Comparison of ENCODE assay signal across 2 cellular contexts in genomic region chr11:46426233-46426991, GRCh38.
TF ChIP-seq lines count a peak whose summit lies in the region.

No MANE protein-coding gene starts in this region.

TF ChIP-seq in IMR-90, 13 proteins besides CTCF, POLR2A, EP300 and RAD21:
- TF ChIP-seq SMC3 (IDR thresholded peaks at IDR 0.05; ENCODE audit: low read depth, low read length) (no peak), ELK1 (IDR thresholded peaks at IDR 0.05; ENCODE audit: borderline replicate concordance, low read depth, low read length) (no peak), MAZ (IDR thresholded peaks at IDR 0.05; ENCODE audit: borderline replicate concordance, low read depth, low read length) (no peak), CEBPB (IDR thresholded peaks at IDR 0.05; ENCODE audit: low read depth, low read length) (no peak), CHD1 (IDR thresholded peaks at IDR 0.05; ENCODE audit: low read depth, low read length) (no peak), RCOR1 (IDR thresholded peaks at IDR 0.05; ENCODE audit: insufficient replicate concordance, low read length) (no peak), FOS (IDR thresholded peaks at IDR 0.05; ENCODE audit: low read depth, low read length) (no peak), MXI1 (IDR thresholded peaks at IDR 0.05; ENCODE audit: borderline replicate concordance, low read depth, low read length) (no peak), NFE2L2 (IDR thresholded peaks at IDR 0.05; ENCODE audit: low read depth, low read length) (no peak), RFX5 (IDR thresholded peaks at IDR 0.05; ENCODE audit: low read depth, low read length) (no peak), USF2 (IDR thresholded peaks at IDR 0.05; ENCODE audit: low read depth, low read length) (no peak), BHLHE40 (IDR thresholded peaks at IDR 0.05; ENCODE audit: low read depth, low read length) (no peak), MAFK (IDR thresholded peaks at IDR 0.05; ENCODE audit: low read depth, low read length) (no peak)

TF ChIP-seq in GM12878, 131 proteins besides CTCF, POLR2A, EP300 and RAD21:
- TF ChIP-seq ZNF622 (IDR thresholded peaks at IDR 0.05) (no peak), BCL11A (IDR thresholded peaks at IDR 0.05; ENCODE audit: low read depth, low read length) (no peak), ZBTB40 (IDR thresholded peaks at IDR 0.05; ENCODE audit: borderline replicate concordance) (0 out of 2 replicates have a peak, but pooled peaks have one; percentile 22)
